Comparison of ENCODE assay signal across 8 cellular contexts in genomic region chr2:170873035-170873692, GRCh38. TPM values are rescaled to one million over a fixed set of nuclear protein-coding genes. Genes with fewer than 3 reads are reported as not detected.
DNase-seq lines count a peak whose midpoint lies in the region; ATAC-seq and TF ChIP-seq lines count a peak whose summit lies in the region.

No MANE protein-coding gene starts in this region.

- peak overlapping the region; percentile 92 for H3K4me2 ChIP-seq in OCI-LY3 (ENCODE audit: low read length)

- ATAC-seq in GM19438 (IDR thresholded peaks at IDR 0.05; ENCODE audit: low read depth, unreplicated experiment): peak; percentile 96
- ATAC-seq in natural killer cell treated with Interleukin-12 subunit alpha and Interleukin-12 subunit beta and Interleukin-15 and Interleukin-18, amount 100 ng/mL, for 72 hours: peak; percentile 79 to 88
- peak; percentile 96 to 97 for ATAC-seq in stimulated activated naive B cell treated with anti-CD40 and anti-IgM and Interleukin-4, amounts not matched to agents 10 μg/mL and 1 μg/mL and 100 μg/mL, for 72 hours (replicated peaks)

- H3K9me3 ChIP-seq in OCI-LY3 (ENCODE audit: insufficient read depth, low read length): no peaks in the 10 kb centered on the region

- DNase-seq in COLO668 (lab: John Stamatoyannopoulos, UW; ENCODE audit: unreplicated experiment): peak; percentile 76
- peak; percentile 88 for DNase-seq in HPDE6-E6E7 (ENCODE audit: extremely low spot score)
- DNase-seq in activated T-cell treated with anti-CD3 and anti-CD28 coated beads, Interleukin-2, amount 50 U/mL, for 1 hour: peak; percentile 73
- peak; percentile 53 for DNase-seq in fibroblast of gingiva (ENCODE audit: low read depth)
- peak; percentile 77 for DNase-seq in natural killer cell treated with Interleukin-12 subunit alpha and Interleukin-12 subunit beta and Interleukin-15 and Interleukin-18, amount 100 ng/mL, for 72 hours (ENCODE audit: low spot score)
- DNase-seq in stimulated activated naive B cell treated with anti-CD40 and anti-IgM and Interleukin-4, amounts not matched to agents 10 μg/mL and 1 μg/mL and 100 μg/mL, for 72 hours: peak; percentile 64

- H4K20me1 ChIP-seq in OCI-LY3 (ENCODE audit: insufficient read depth, low read length): no peaks in the 10 kb centered on the region

- H3K9ac ChIP-seq in OCI-LY3 (ENCODE audit: low read length): peak overlapping the region; percentile 61

- H3K36me3 ChIP-seq in OCI-LY3 (replicated peaks; ENCODE audit: low read depth, low read length): no peaks in the 10 kb centered on the region

- no peaks in the 10 kb centered on the region for H3K9me3 Mint-ChIP-seq in natural killer cell treated with Interleukin-12 subunit alpha and Interleukin-12 subunit beta and Interleukin-15 and Interleukin-18, amount 100 ng/mL, for 72 hours
- H3K9me3 Mint-ChIP-seq in stimulated activated naive B cell treated with anti-CD40 and anti-IgM and Interleukin-4, amounts not matched to agents 10 μg/mL and 1 μg/mL and 100 μg/mL, for 72 hours: no peaks in the 10 kb centered on the region

- peak; percentile 92 for TF ChIP-seq CTCF in OCI-LY3 (IDR thresholded peaks at IDR 0.05; ENCODE audit: low read depth, low read length)

- H3K79me2 ChIP-seq in OCI-LY3 (ENCODE audit: low read length): no peaks in the 10 kb centered on the region

- peak overlapping the region; percentile 64 for H3K4me3 Mint-ChIP-seq in natural killer cell treated with Interleukin-12 subunit alpha and Interleukin-12 subunit beta and Interleukin-15 and Interleukin-18, amount 100 ng/mL, for 72 hours
- peak overlapping the region; percentile 78 to 82 for H3K4me3 Mint-ChIP-seq in stimulated activated naive B cell treated with anti-CD40 and anti-IgM and Interleukin-4, amounts not matched to agents 10 μg/mL and 1 μg/mL and 100 μg/mL, for 72 hours

- peak overlapping the region; percentile 72 for H3K4me3 ChIP-seq in OCI-LY3 (ENCODE audit: low read length)

- H3K27ac ChIP-seq in OCI-LY3 (ENCODE audit: low read length): no peak overlapping the region

- peaks cover 6 to 8% of the 10 kb centered on the region in 2 donors for H3K27me3 Mint-ChIP-seq in natural killer cell treated with Interleukin-12 subunit alpha and Interleukin-12 subunit beta and Interleukin-15 and Interleukin-18, amount 100 ng/mL, for 72 hours
- peaks cover 0 to 13% of the 10 kb centered on the region in 2 donors for H3K27me3 Mint-ChIP-seq in stimulated activated naive B cell treated with anti-CD40 and anti-IgM and Interleukin-4, amounts not matched to agents 10 μg/mL and 1 μg/mL and 100 μg/mL, for 72 hours

- H3K36me3 Mint-ChIP-seq in natural killer cell treated with Interleukin-12 subunit alpha and Interleukin-12 subunit beta and Interleukin-15 and Interleukin-18, amount 100 ng/mL, for 72 hours: no peaks in the 10 kb centered on the region
- H3K36me3 Mint-ChIP-seq in stimulated activated naive B cell treated with anti-CD40 and anti-IgM and Interleukin-4, amounts not matched to agents 10 μg/mL and 1 μg/mL and 100 μg/mL, for 72 hours: no peaks in the 10 kb centered on the region

- peaks cover 11 to 13% of the 10 kb centered on the region in 2 donors for H3K4me1 Mint-ChIP-seq in natural killer cell treated with Interleukin-12 subunit alpha and Interleukin-12 subunit beta and Interleukin-15 and Interleukin-18, amount 100 ng/mL, for 72 hours (ENCODE audit: low read depth in 2 of 2)
- H3K4me1 Mint-ChIP-seq in stimulated activated naive B cell treated with anti-CD40 and anti-IgM and Interleukin-4, amounts not matched to agents 10 μg/mL and 1 μg/mL and 100 μg/mL, for 72 hours: peaks cover 9 to 14% of the 10 kb centered on the region in 2 donors

- H3K27me3 ChIP-seq in OCI-LY3 (ENCODE audit: low read depth, low read length): no peaks in the 10 kb centered on the region

- peak overlapping the region; percentile 48 to 87 for H3K27ac Mint-ChIP-seq in natural killer cell treated with Interleukin-12 subunit alpha and Interleukin-12 subunit beta and Interleukin-15 and Interleukin-18, amount 100 ng/mL, for 72 hours
- H3K27ac Mint-ChIP-seq in stimulated activated naive B cell treated with anti-CD40 and anti-IgM and Interleukin-4, amounts not matched to agents 10 μg/mL and 1 μg/mL and 100 μg/mL, for 72 hours: peak overlapping the region; percentile 78

- peak overlapping the region; percentile 100 for H2AFZ ChIP-seq in OCI-LY3 (ENCODE audit: low read depth, low read length)

- H3K4me1 ChIP-seq in OCI-LY3 (ENCODE audit: low read length): peaks cover 5% of the 10 kb centered on the region; the same call in 1 of the 2 replicates

RNA-seq across cellular contexts. Expression of gene GORASP2, which starts 55.9 kb away (rescaled TPM):
- total RNA-seq in natural killer cell treated with Interleukin-12 subunit alpha and Interleukin-12 subunit beta and Interleukin-15 and Interleukin-18, amount 100 ng/mL, for 72 hours: 10 to 100 TPM; 64.3 to 99.0 TPM

RNA-seq across cellular contexts. Expression of gene GAD1, which starts 56.5 kb away (rescaled TPM):
- under 1 TPM in 1 of 2 donors, not detected in 1; 0.76 TPM for total RNA-seq in natural killer cell treated with Interleukin-12 subunit alpha and Interleukin-12 subunit beta and Interleukin-15 and Interleukin-18, amount 100 ng/mL, for 72 hours
